9 cellular contexts compared by ENCODE assay signal in the genomic region with DNA sequence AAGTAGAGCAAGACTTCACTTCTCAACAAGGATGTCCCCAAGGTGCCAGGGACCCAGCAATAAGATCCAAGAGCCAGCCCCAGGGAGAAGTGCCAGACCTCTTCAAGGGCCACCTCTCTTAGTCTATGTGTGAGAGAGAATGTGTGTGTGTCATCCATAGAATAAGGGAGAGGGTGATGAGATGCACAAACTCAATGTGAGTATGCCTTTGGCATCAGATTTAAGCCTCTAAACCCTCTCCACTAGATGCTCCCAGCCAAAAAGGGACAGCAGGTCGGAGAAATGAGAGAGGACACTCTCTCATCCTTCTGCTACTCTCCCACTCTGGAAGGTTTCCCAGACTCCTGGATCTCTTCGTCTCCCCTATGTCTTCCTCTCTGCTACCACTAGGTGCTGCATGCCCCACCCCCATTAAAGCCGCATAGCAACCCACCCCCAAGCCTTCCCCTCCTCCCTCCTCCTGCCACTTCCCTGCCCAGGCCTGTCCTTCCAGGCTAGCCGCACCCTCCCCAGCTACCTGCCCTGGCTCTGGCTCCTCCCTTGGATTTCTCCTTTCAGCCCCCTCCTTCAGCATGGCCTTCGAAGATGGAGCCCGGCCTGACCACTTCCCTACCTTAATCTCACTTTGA. TPM values are rescaled to one million over a fixed set of nuclear protein-coding genes. Genes with fewer than 3 reads are reported as not detected.
DNase-seq lines count a peak whose midpoint lies in the region; ATAC-seq, FAIRE-seq and TF ChIP-seq lines count a peak whose summit lies in the region.
"Had no signal": no experiment of that assay in that cellular context is flagged by ENCODE, and none has a peak within 500 bp of the region (broad histone marks: within the 10 kb centered on the region; RNA-seq: fewer than 3 reads in every experiment).

No MANE protein-coding gene starts in this region.

- H3K9ac ChIP-seq in astrocyte (ENCODE audit: low read length) = no peak overlapping the region

- H3K27me3 ChIP-seq in H7 (ENCODE audit: control insufficient read depth, insufficient read depth, low read length) = peaks cover 9% of the 10 kb centered on the region
- H3K27me3 ChIP-seq in astrocyte (ENCODE audit: insufficient read depth, low read length) = no peaks in the 10 kb centered on the region
- peaks cover 0 to 12% of the 10 kb centered on the region in 2 donors for H3K27me3 ChIP-seq in left lung

- peaks cover 32% of the 10 kb centered on the region for H3K4me1 ChIP-seq in A549
- H3K4me1 ChIP-seq in astrocyte (ENCODE audit: insufficient read depth, low read length) = peaks cover 38% of the 10 kb centered on the region
- H3K4me1 ChIP-seq in left lung = peaks cover 36 to 58% of the 10 kb centered on the region in 2 donors

- H3K27me3 Mint-ChIP-seq in astrocyte (ENCODE audit: low read depth, unreplicated experiment) = peaks cover 3% of the 10 kb centered on the region

- H3K27ac ChIP-seq in A549 (peak overlapping the region; percentile 12 to 61; a peak in 3 of 6 replicates), astrocyte (ENCODE audit: low read depth, low read length) (no peak overlapping the region), left lung (peak overlapping the region; percentile 97 to 99)

- H3K9me3 ChIP-seq in A549 (no peaks in the 10 kb centered on the region), astrocyte (ENCODE audit: insufficient read depth, low read depth, low read length) (no peaks in the 10 kb centered on the region), left lung (no peaks in the 10 kb centered on the region)

- H3K4me3 Mint-ChIP-seq in astrocyte (ENCODE audit: unreplicated experiment) = peak overlapping the region; percentile 63

- no peak for FAIRE-seq in A549 (lab: Jason Lieb, UNC)
- FAIRE-seq in astrocyte (lab: Jason Lieb, UNC) = no peak
- FAIRE-seq: GM18507 had no signal

- peak; percentile 44 to 50 for DNase-seq in A549 (ENCODE audit: low read depth in 1 of 2, low spot score in 1 of 2)
- DNase-seq in H7 = peak; percentile 93
- no peak for DNase-seq in astrocyte (ENCODE audit: low read depth)
- no peak for DNase-seq in left lung
- DNase-seq in NCI-H226 = no peak
- DNase-seq in NCI-H1092 treated with DMSO at 0.1 percent for 48 hours (lab: John Stamatoyannopoulos, UW) = no peak

- H3K9me3 Mint-ChIP-seq in astrocyte (ENCODE audit: unreplicated experiment) = no peaks in the 10 kb centered on the region

- no peak overlapping the region for H2AFZ ChIP-seq in astrocyte (ENCODE audit: low read depth, low read length)

- peaks cover 7% of the 10 kb centered on the region for H3K36me3 Mint-ChIP-seq in astrocyte (ENCODE audit: low read depth, unreplicated experiment)

- no peaks in the 10 kb centered on the region; the same call in 1 of the 2 replicates for H3K36me3 ChIP-seq in H7 (replicated peaks; ENCODE audit: control insufficient read depth, insufficient read depth, low read length)
- no peaks in the 10 kb centered on the region for H3K36me3 ChIP-seq in astrocyte (ENCODE audit: insufficient read depth, low read length)
- no peaks in the 10 kb centered on the region for H3K36me3 ChIP-seq in left lung

- peak in 1 of 2 experiments; percentile 8; a peak in 2 of 6 replicates for ATAC-seq in A549
- ATAC-seq in left lung = no peak
- no peak for ATAC-seq in HG03521 (IDR thresholded peaks at IDR 0.05; ENCODE audit: unreplicated experiment)
- ATAC-seq in GM18870 (IDR thresholded peaks at IDR 0.05; ENCODE audit: unreplicated experiment) = no peak

- H3K79me2 ChIP-seq in astrocyte (ENCODE audit: insufficient read depth, low read length) = peaks cover 2% of the 10 kb centered on the region

- peaks cover 37% of the 10 kb centered on the region for H3K4me1 Mint-ChIP-seq in astrocyte (ENCODE audit: low read depth, unreplicated experiment)

- intact Hi-C loops in left lung (cut with DNase I) = no loop called here

- peak overlapping the region; percentile 82 for H3K27ac Mint-ChIP-seq in astrocyte (ENCODE audit: unreplicated experiment)

- no peak for TF ChIP-seq EP300 in A549 (IDR thresholded peaks at IDR 0.05)

- CTCF ChIA-PET in A549 (lab: Yijun Ruan, JAX) = interaction anchor here (0.8 to 33.2 kb wide), 8 partner anchors 9 to 157 kb away, joined by 3 to 1046 read pairs (median 8); a partner anchor contains a TSS

- 67% methylated on average over 5 of the region's 6 CpGs for WGBS in A549 (ENCODE audit: missing lambda C conversion rate)

- no peak for TF ChIP-seq POLR2A in A549 (IDR thresholded peaks at IDR 0.05; ENCODE audit: low read length)

- TF ChIP-seq CTCF in A549 (IDR thresholded peaks at IDR 0.05) = peak; percentile 8; the same call in 1 of the 3 replicates
- TF ChIP-seq CTCF in astrocyte (IDR thresholded peaks at IDR 0.05; ENCODE audit: insufficient read depth, low read depth, low read length) = peak; percentile 20
- TF ChIP-seq CTCF in left lung (IDR thresholded peaks at IDR 0.05) = no peak

- POLR2A ChIA-PET in A549 (lab: Yijun Ruan, JAX) = no interaction called here

- no peak for TF ChIP-seq RAD21 in A549 (conservative IDR thresholded peaks at IDR 0.05 in 1 of 2, IDR thresholded peaks at IDR 0.05 in 1 of 2)

- H3K4me2 ChIP-seq in A549 (peak overlapping the region; percentile 25; the same call in 1 of the 3 replicates), astrocyte (ENCODE audit: low read length) (peak overlapping the region; percentile 60)

- H3K4me3 ChIP-seq in A549 (no peak overlapping the region), H7 (ENCODE audit: insufficient read depth, low read depth, low read length) (no peak overlapping the region), astrocyte (ENCODE audit: insufficient read depth, low read depth, low read length) (no peak overlapping the region), left lung (no peak overlapping the region)

- peaks cover 2% of the 10 kb centered on the region for H4K20me1 ChIP-seq in astrocyte (ENCODE audit: insufficient read depth, low read length)

RNA-seq across cellular contexts. Expression of a gene that starts 7.6 kb away (rescaled TPM):
- polyA plus RNA-seq in A549 (2011; rRNA removed) (15.6 and 19.0 TPM in 2 replicates), A549 (2017; fragmentation: RNase III; extraction: RNeasy Plus Mini Kit Qiagen cat#74134 plus additional on column Dnase treatment) (16.4 to 17.7 TPM (median 17.2 TPM) in 3 replicates)
- 31.6 and 42.1 TPM in 2 replicates for polyA plus RNA-seq in A549 (2012; cell fraction: cytosol; rRNA removed)
- polyA plus RNA-seq in A549 (2012; cell fraction: nucleus; rRNA removed) = 50.0 and 54.4 TPM in 2 replicates
- 23.8 and 24.1 TPM in 2 replicates for polyA minus RNA-seq in A549 (2011; rRNA and poly(A)+ RNA removed)
- total RNA-seq in H7 (2014; rRNA removed; shearing (Covaris generic)) = 50.1 and 58.1 TPM in 2 replicates
- total RNA-seq in astrocyte (10.1 and 11.7 TPM in 2 replicates), left lung (10 to 100 TPM; 38.2 to 38.6 TPM)

RNA-seq across cellular contexts. Expression of a gene that starts 17.3 kb away (rescaled TPM):
- polyA plus RNA-seq in A549 (2011; rRNA removed) = 0.56 and 0.71 TPM in 2 replicates
- polyA plus RNA-seq in A549 (2012; cell fraction: cytosol; rRNA removed) = 0.69 and 1.3 TPM in 2 replicates
- 2.9 TPM in 2 replicates for polyA plus RNA-seq in A549 (2012; cell fraction: nucleus; rRNA removed)
- 0.54 to 0.66 TPM (median 0.64 TPM) in 3 replicates for polyA plus RNA-seq in A549 (2017; fragmentation: RNase III; extraction: RNeasy Plus Mini Kit Qiagen cat#74134 plus additional on column Dnase treatment)
- polyA minus RNA-seq in A549 (2011; rRNA and poly(A)+ RNA removed) = 1.3 and 1.7 TPM in 2 replicates
- 0.30 and 0.52 TPM in 2 replicates for total RNA-seq in H7 (2014; rRNA removed; shearing (Covaris generic))
- 0.79 and 1.3 TPM in 2 replicates for total RNA-seq in astrocyte
- 10 to 100 TPM in 1 of 2 donors, 1 to 10 TPM in 1; 3.8 to 10.9 TPM for total RNA-seq in left lung

RNA-seq across cellular contexts. Expression of a gene that starts 43.7 kb away (rescaled TPM):
- polyA plus RNA-seq in A549 (2011; rRNA removed) (16.5 and 19.2 TPM in 2 replicates), A549 (2017; fragmentation: RNase III; extraction: RNeasy Plus Mini Kit Qiagen cat#74134 plus additional on column Dnase treatment) (14.0 to 16.4 TPM (median 14.5 TPM) in 3 replicates)
- 15.0 and 17.1 TPM in 2 replicates for polyA plus RNA-seq in A549 (2012; cell fraction: cytosol; rRNA removed)
- 140 and 167 TPM in 2 replicates for polyA plus RNA-seq in A549 (2012; cell fraction: nucleus; rRNA removed)
- 8.2 and 12.5 TPM in 2 replicates for polyA minus RNA-seq in A549 (2011; rRNA and poly(A)+ RNA removed)
- total RNA-seq in H7 (2014; rRNA removed; shearing (Covaris generic)) = 3.0 and 3.4 TPM in 2 replicates
- total RNA-seq in astrocyte (16.7 and 19.4 TPM in 2 replicates), left lung (10 to 100 TPM; 33.1 to 36.3 TPM)

RNA-seq across cellular contexts. Expression of a gene that starts 43.7 kb away (rescaled TPM):
- polyA plus RNA-seq in A549 (2011; rRNA removed) (10.0 and 11.8 TPM in 2 replicates), A549 (2017; fragmentation: RNase III; extraction: RNeasy Plus Mini Kit Qiagen cat#74134 plus additional on column Dnase treatment) (15.2 to 16.5 TPM (median 15.5 TPM) in 3 replicates)
- polyA plus RNA-seq in A549 (2012; cell fraction: cytosol; rRNA removed) = 22.4 and 27.6 TPM in 2 replicates
- polyA plus RNA-seq in A549 (2012; cell fraction: nucleus; rRNA removed) = 121 and 130 TPM in 2 replicates
- 21.4 and 25.6 TPM in 2 replicates for polyA minus RNA-seq in A549 (2011; rRNA and poly(A)+ RNA removed)
- total RNA-seq in H7 (2014; rRNA removed; shearing (Covaris generic)) = 43.6 and 46.2 TPM in 2 replicates
- total RNA-seq in astrocyte (1.2 and 2.0 TPM in 2 replicates), left lung (1 to 10 TPM; 2.8 to 4.1 TPM)

RNA-seq across cellular contexts. Expression of a gene that starts 43.9 kb away (rescaled TPM):
- polyA plus RNA-seq in A549 (2011; rRNA removed) (28.8 and 32.9 TPM in 2 replicates), A549 (2017; fragmentation: RNase III; extraction: RNeasy Plus Mini Kit Qiagen cat#74134 plus additional on column Dnase treatment) (12.1 to 15.6 TPM (median 15.1 TPM) in 3 replicates)
- polyA plus RNA-seq in A549 (2012; cell fraction: cytosol; rRNA removed) = 6.5 and 8.4 TPM in 2 replicates
- 11.2 and 17.4 TPM in 2 replicates for polyA plus RNA-seq in A549 (2012; cell fraction: nucleus; rRNA removed)
- 44.9 and 53.6 TPM in 2 replicates for polyA minus RNA-seq in A549 (2011; rRNA and poly(A)+ RNA removed)
- total RNA-seq in H7 (2014; rRNA removed; shearing (Covaris generic)) = 8.7 and 9.1 TPM in 2 replicates
- total RNA-seq in astrocyte (31.0 and 32.7 TPM in 2 replicates), left lung (10 to 100 TPM; 34.6 to 39.2 TPM)

Comparison
In these comparisons a context has a peak if more than half of its experiments do, and no peak if none do; other contexts are left out.
1. DNase-seq: peak in A549 (2 of 2) and H7 (single experiment); none in astrocyte (single experiment), left lung (0 of 2), NCI-H226 (single experiment) and NCI-H1092 treated with DMSO at 0.1 percent for 48 hours (single experiment).
2. CTCF ChIP-seq: peak in A549 (single experiment) and astrocyte (single experiment); none in left lung (0 of 2).